8 cellular contexts compared by ENCODE assay signal in genomic region chr1:1777950-1778826, GRCh38. TPM values are rescaled to one million over a fixed set of nuclear protein-coding genes. Genes with fewer than 3 reads are reported as not detected.
DNase-seq lines count a peak whose midpoint lies in the region; ATAC-seq and TF ChIP-seq lines count a peak whose summit lies in the region.

Gene NADK (minus strand): TSS chr1:1778470. CDS start chr1:1765406, 13,064 bp downstream.

- DNase-seq in CD4-positive, alpha-beta memory T cell: peak; percentile 69 to 84 (median 78)
- DNase-seq in GM19240 (ENCODE audit: insufficient read length, low spot score) (peak; percentile 70), RPMI7951 (ENCODE audit: low read depth) (peak; percentile 57), activated gamma-delta T cell (lab: John Stamatoyannopoulos, UW) (peak; percentile 70), foreskin keratinocyte (no peak), neuronal stem cell (ENCODE audit: low spot score) (peak; percentile 63)

- peak within 1 kb of the TSS; percentile 50 for H3K23ac ChIP-seq in neuronal stem cell (ENCODE audit: low read depth, low read length, poor library complexity)

- TF ChIP-seq CTCF in foreskin keratinocyte (conservative IDR thresholded peaks at IDR 0.05): peak; percentile 23

- no CpG with 5 or more reads among the region's 123 CpGs for WGBS in neuronal stem cell (ENCODE audit: extremely low coverage in 2 of 2, insufficient read length in 2 of 2, insufficient replicate concordance in 1 of 2), 2 donors

- no peak within 1 kb of the TSS for H3K4ac ChIP-seq in neuronal stem cell (ENCODE audit: low read length)

- intact Hi-C loops in CD4-positive, alpha-beta memory T cell (cut with micrococcal nuclease): loop anchor here (2.0 kb wide), 1 partner anchor 53 kb away; the partner anchor contains the start of gene CDK11A

- CTCF ChIA-PET in CD4-positive, alpha-beta memory T cell (lab: Charles Lee; ENCODE audit: partially characterized antibody): interaction anchor here (1.3 to 1.5 kb wide), 3 partner anchors 9 to 131 kb away, joined by 3 to 10 read pairs (median 3); no protein-coding TSS in a partner anchor

- H4K8ac ChIP-seq in neuronal stem cell (ENCODE audit: low read depth, low read length): peak within 1 kb of the TSS; percentile 31

- H2BK15ac ChIP-seq in neuronal stem cell (ENCODE audit: low read length): peak within 1 kb of the TSS; percentile 98

- peak within 1 kb of the TSS; percentile 78 for H3K27ac ChIP-seq in CD4-positive, alpha-beta memory T cell (ENCODE audit: low read depth, low read length)
- H3K27ac ChIP-seq in foreskin keratinocyte: peak within 1 kb of the TSS; percentile 81
- no peak within 1 kb of the TSS for H3K27ac ChIP-seq in neuronal stem cell (replicated peaks; ENCODE audit: low read length)
- peak within 1 kb of the TSS; percentile 99 for H3K27ac ChIP-seq in subcutaneous abdominal adipose tissue (ENCODE audit: low read depth, low read length)

- peak within 1 kb of the TSS; percentile 91 for H3K14ac ChIP-seq in neuronal stem cell (ENCODE audit: low read length)

- peak within 1 kb of the TSS; percentile 93 to 98 (median 95) for H3K27ac Mint-ChIP-seq in CD4-positive, alpha-beta memory T cell

- peaks cover 70% of the 10 kb centered on the region for H3K4me1 ChIP-seq in CD4-positive, alpha-beta memory T cell (ENCODE audit: insufficient read depth, low read length)
- H3K4me1 ChIP-seq in foreskin keratinocyte: no peaks in the 10 kb centered on the region
- peaks cover 23% of the 10 kb centered on the region in 2 donors for H3K4me1 ChIP-seq in neuronal stem cell (ENCODE audit: control insufficient read depth in 2 of 2, insufficient read depth in 1 of 2, low read depth in 1 of 2, low read length in 2 of 2)
- H3K4me1 ChIP-seq in subcutaneous abdominal adipose tissue (ENCODE audit: control insufficient read depth in 5 of 5, insufficient read depth in 5 of 5, low read length in 5 of 5): peaks cover 21 to 86% (median 80%) of the 10 kb centered on the region in 5 donors

- H3K4me2 ChIP-seq in neuronal stem cell (ENCODE audit: insufficient read depth, low read length, poor library complexity, severe bottlenecking): peak within 1 kb of the TSS; percentile 91

- H3K9ac ChIP-seq in neuronal stem cell (ENCODE audit: low read depth, low read length, poor library complexity): peak within 1 kb of the TSS; percentile 93
- peak within 1 kb of the TSS; percentile 95 to 99 (median 97) for H3K9ac ChIP-seq in subcutaneous abdominal adipose tissue (ENCODE audit: low read length in 5 of 5)

- no peaks in the 10 kb centered on the region for H3K27me3 Mint-ChIP-seq in CD4-positive, alpha-beta memory T cell

- no peak within 1 kb of the TSS for H2BK12ac ChIP-seq in neuronal stem cell (ENCODE audit: low read length)

- H3K27me3 ChIP-seq in CD4-positive, alpha-beta memory T cell (ENCODE audit: insufficient read depth, low read length): no peaks in the 10 kb centered on the region
- H3K27me3 ChIP-seq in foreskin keratinocyte (no peaks in the 10 kb centered on the region), neuronal stem cell (ENCODE audit: control insufficient read depth in 3 of 3, insufficient read depth in 3 of 3, low read depth in 1 of 3, low read length in 3 of 3) (peaks cover 0 to 10% (median 0%) of the 10 kb centered on the region in 3 experiments), subcutaneous abdominal adipose tissue (ENCODE audit: control insufficient read depth in 5 of 5, insufficient read depth in 4 of 5, low read length in 5 of 5) (no peaks in the 10 kb centered on the region)

- H2AFZ ChIP-seq in neuronal stem cell (ENCODE audit: low read length): peak within 1 kb of the TSS; percentile 88

- no peaks in the 10 kb centered on the region for H3K9me3 ChIP-seq in CD4-positive, alpha-beta memory T cell (ENCODE audit: control insufficient read depth in 1 of 2, low read length in 2 of 2)
- no peaks in the 10 kb centered on the region for H3K9me3 ChIP-seq in neuronal stem cell (replicated peaks in 1 of 2; ENCODE audit: control insufficient read depth in 2 of 2, insufficient read depth in 1 of 2, low read depth in 1 of 2, low read length in 2 of 2)
- H3K9me3 ChIP-seq in subcutaneous abdominal adipose tissue (ENCODE audit: control insufficient read depth in 5 of 5, low read length in 5 of 5): no peaks in the 10 kb centered on the region

- H3K79me1 ChIP-seq in neuronal stem cell (ENCODE audit: low read depth, low read length): peaks cover 9% of the 10 kb centered on the region

- H3K4me3 Mint-ChIP-seq in CD4-positive, alpha-beta memory T cell: peak within 1 kb of the TSS; percentile 86 to 96 (median 88)

- H2BK5ac ChIP-seq in neuronal stem cell (ENCODE audit: low read length): peak within 1 kb of the TSS; percentile 27

- peak within 1 kb of the TSS; percentile 36 to 72 for H3K4me3 ChIP-seq in CD4-positive, alpha-beta memory T cell (ENCODE audit: low read length in 2 of 2)
- H3K4me3 ChIP-seq in neuronal stem cell (ENCODE audit: low read length in 2 of 2) (peak within 1 kb of the TSS; percentile 96 to 98), subcutaneous abdominal adipose tissue (ENCODE audit: low read depth in 1 of 5, low read length in 5 of 5) (peak within 1 kb of the TSS; percentile 63 to 92 (median 79))

- ATAC-seq in HG03457 (IDR thresholded peaks at IDR 0.05; ENCODE audit: unreplicated experiment) (peak; percentile 9), foreskin keratinocyte (peak; percentile 43)

- peaks cover 0 to 10% of the 10 kb centered on the region in 2 donors for H3K36me3 Mint-ChIP-seq in CD4-positive, alpha-beta memory T cell

- peak within 1 kb of the TSS; percentile 93 for H2AK5ac ChIP-seq in neuronal stem cell (ENCODE audit: low read depth, low read length)

- no peak within 1 kb of the TSS for H2BK120ac ChIP-seq in neuronal stem cell (ENCODE audit: low read depth, low read length)

- no peaks in the 10 kb centered on the region for H3K36me3 ChIP-seq in CD4-positive, alpha-beta memory T cell (ENCODE audit: insufficient read depth, low read length)
- peaks cover 0 to 4% of the 10 kb centered on the region in 2 donors for H3K36me3 ChIP-seq in neuronal stem cell (replicated peaks in 1 of 2; ENCODE audit: control insufficient read depth in 2 of 2, insufficient read depth in 2 of 2, low read length in 2 of 2)
- no peaks in the 10 kb centered on the region for H3K36me3 ChIP-seq in subcutaneous abdominal adipose tissue (ENCODE audit: control insufficient read depth in 5 of 5, insufficient read depth in 5 of 5, low read length in 5 of 5)

- peak within 1 kb of the TSS; percentile 96 for H3K18ac ChIP-seq in neuronal stem cell (ENCODE audit: low read length)

- H4K91ac ChIP-seq in neuronal stem cell (ENCODE audit: low read depth, low read length, poor library complexity): no peak within 1 kb of the TSS

- peaks cover 0 to 3% (median 0%) of the 10 kb centered on the region in 8 donors for H3K9me3 Mint-ChIP-seq in CD4-positive, alpha-beta memory T cell

- H3K4me1 Mint-ChIP-seq in CD4-positive, alpha-beta memory T cell: peaks cover 48 to 68% (median 59%) of the 10 kb centered on the region in 4 donors

- POLR2A ChIA-PET in CD4-positive, alpha-beta memory T cell (lab: Charles Lee; ENCODE audit: partially characterized antibody): interaction anchor here (1.2 to 2.7 kb wide), 2 partner anchors 50 to 131 kb away, joined by 3 to 7 read pairs; no protein-coding TSS in a partner anchor

RNA-seq across cellular contexts. Expression of gene NADK, which starts in this region (rescaled TPM):
- 10 to 100 TPM; 48.9 to 56.0 TPM for total RNA-seq in CD4-positive, alpha-beta memory T cell
- 10 to 100 TPM; 21.0 to 28.1 TPM for polyA plus RNA-seq in CD4-positive, alpha-beta memory T cell
- total RNA-seq in RPMI7951 (2014; rRNA removed; shearing (Covaris generic)): 24.0 and 30.3 TPM in 2 replicates
- 50.8 and 56.3 TPM in 2 replicates for total RNA-seq in foreskin keratinocyte
- polyA plus RNA-seq in foreskin keratinocyte: 35.1 and 42.0 TPM in 2 replicates
- 45.5 TPM for polyA plus RNA-seq in neuronal stem cell (2013, experiment 1 of 2)
- 43.7 TPM for polyA plus RNA-seq in neuronal stem cell (2013, experiment 2 of 2)

Comparison
In these comparisons a context has a peak if more than half of its experiments do, and no peak if none do; other contexts are left out.
1. DNase-seq: peak in CD4-positive, alpha-beta memory T cell (5 of 5), GM19240 (single experiment), RPMI7951 (single experiment), activated gamma-delta T cell (single experiment) and neuronal stem cell (single experiment); none in foreskin keratinocyte (0 of 2).
2. Peak in every context shown above with its lines, with median percentiles within 50 percentile points of each other: H3K4me3 ChIP-seq.